In the genomic region with DNA sequence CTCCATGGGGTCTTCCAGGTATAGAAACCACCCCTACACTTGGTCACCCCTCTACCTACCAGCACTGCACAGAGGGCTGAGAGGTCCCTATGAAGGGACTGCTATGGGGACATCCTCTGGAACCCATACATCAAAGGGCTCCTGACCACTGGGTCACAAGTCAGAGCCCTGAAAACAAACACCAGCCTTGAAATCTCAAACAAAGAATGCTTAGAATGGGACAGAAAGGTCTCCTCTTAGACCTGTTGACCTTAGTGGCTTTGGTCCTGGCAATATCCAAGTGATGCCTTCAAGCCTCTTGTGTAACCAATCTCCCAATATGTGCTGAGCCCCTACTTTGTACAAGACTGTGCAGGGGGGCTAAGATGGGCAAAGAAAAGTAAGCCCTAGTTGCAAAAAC, we compare ENCODE assay signal across 1 cellular context.
TF ChIP-seq lines count a peak whose summit lies in the region.

No MANE protein-coding gene starts in this region.

TF ChIP-seq in HepG2, 621 proteins besides CTCF, POLR2A, EP300 and RAD21 (continued from another document and continues in another):
- TF ChIP-seq, protein P1, sequence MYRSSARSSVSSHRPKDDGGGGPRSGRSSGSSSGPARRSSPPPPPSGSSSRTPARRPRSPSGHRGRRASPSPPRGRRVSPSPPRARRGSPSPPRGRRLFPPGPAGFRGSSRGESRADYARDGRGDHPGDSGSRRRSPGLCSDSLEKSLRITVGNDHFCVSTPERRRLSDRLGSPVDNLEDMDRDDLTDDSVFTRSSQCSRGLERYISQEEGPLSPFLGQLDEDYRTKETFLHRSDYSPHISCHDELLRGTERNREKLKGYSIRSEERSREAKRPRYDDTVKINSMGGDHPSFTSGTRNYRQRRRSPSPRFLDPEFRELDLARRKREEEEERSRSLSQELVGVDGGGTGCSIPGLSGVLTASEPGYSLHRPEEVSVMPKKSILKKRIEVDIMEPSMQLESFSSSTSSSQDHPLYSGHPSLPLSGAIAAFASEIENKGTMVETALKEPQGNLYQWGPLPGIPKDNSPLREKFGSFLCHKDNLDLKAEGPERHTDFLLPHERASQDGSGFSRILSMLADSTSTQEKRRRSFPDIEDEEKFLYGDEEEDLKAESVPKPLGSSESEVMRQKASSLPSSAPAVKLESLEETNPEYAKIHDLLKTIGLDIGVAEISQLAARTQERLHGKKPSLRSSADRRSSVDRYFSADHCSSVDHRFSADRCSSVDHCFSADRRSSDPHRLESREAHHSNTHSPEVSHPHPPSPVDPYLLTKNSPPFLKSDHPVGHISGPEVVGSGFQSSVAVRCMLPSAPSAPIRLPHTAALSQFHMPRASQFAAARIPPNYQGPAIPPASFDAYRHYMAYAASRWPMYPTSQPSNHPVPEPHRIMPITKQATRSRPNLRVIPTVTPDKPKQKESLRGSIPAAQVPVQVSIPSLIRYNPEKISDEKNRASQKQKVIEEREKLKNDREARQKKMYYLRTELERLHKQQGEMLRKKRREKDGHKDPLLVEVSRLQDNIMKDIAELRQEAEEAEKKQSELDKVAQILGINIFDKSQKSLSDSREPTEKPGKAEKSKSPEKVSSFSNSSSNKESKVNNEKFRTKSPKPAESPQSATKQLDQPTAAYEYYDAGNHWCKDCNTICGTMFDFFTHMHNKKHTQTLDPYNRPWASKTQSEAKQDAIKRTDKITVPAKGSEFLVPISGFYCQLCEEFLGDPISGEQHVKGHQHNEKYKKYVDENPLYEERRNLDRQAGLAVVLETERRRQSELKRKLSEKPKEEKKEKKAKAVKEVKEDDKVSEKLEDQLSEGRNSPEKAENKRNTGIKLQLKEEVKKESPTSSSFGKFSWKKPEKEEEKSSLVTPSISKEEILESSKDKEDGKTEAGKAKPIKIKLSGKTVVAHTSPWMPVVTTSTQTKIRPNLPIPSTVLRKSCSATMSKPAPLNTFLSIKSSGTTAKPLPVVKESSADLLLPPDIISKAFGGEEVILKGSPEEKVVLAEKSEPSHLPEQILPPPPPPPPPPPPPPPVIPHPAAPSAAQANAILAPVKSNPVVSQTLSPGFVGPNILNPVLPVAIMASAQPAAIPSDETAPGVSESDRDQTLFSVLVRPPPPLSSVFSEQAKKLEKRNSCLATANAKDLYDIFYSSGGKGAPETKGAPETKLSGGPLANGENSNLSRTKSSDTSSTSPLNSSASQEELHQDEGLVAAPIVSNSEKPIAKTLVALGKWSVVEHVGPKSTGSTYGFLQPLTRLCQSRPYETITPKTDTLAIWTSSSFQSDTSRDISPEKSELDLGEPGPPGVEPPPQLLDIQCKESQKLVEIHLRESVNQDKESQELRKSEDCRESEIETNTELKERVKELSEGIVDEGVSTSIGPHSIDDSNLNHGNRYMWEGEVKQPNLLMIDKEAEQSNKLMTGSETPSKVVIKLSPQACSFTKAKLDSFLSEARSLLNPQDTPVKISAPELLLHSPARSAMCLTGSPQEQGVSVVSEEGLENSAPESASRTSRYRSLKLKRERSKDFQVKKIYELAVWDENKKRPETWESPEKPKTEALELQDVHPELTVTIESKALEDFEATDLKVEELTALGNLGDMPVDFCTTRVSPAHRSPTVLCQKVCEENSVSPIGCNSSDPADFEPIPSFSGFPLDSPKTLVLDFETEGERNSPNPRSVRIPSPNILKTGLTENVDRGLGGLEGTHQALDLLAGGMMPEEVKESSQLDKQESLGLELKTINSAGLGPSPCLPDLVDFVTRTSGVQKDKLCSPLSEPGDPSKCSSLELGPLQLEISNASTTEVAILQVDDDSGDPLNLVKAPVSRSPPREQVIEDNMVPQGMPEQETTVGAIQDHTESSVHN (CRISPR knock-in tag; IDR thresholded peaks at IDR 0.05) = no peak
- no peak for TF ChIP-seq ZNF253 (CRISPR knock-in tag; IDR thresholded peaks at IDR 0.05; ENCODE audit: borderline replicate concordance)
- no peak for TF ChIP-seq ZNF7 (CRISPR knock-in tag; IDR thresholded peaks at IDR 0.05)
- no peak for TF ChIP-seq ZSCAN29 (CRISPR knock-in tag; conservative IDR thresholded peaks at IDR 0.05)
- TF ChIP-seq GABPB1 (CRISPR knock-in tag; IDR thresholded peaks at IDR 0.05) = no peak
- TF ChIP-seq SAP130 (CRISPR knock-in tag; IDR thresholded peaks at IDR 0.05; ENCODE audit: low read depth) = peak; percentile 63
- TF ChIP-seq, protein P2, sequence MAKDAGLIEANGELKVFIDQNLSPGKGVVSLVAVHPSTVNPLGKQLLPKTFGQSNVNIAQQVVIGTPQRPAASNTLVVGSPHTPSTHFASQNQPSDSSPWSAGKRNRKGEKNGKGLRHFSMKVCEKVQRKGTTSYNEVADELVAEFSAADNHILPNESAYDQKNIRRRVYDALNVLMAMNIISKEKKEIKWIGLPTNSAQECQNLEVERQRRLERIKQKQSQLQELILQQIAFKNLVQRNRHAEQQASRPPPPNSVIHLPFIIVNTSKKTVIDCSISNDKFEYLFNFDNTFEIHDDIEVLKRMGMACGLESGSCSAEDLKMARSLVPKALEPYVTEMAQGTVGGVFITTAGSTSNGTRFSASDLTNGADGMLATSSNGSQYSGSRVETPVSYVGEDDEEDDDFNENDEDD (CRISPR knock-in tag; IDR thresholded peaks at IDR 0.05; ENCODE audit: borderline replicate concordance) = no peak
- TF ChIP-seq, protein P3, sequence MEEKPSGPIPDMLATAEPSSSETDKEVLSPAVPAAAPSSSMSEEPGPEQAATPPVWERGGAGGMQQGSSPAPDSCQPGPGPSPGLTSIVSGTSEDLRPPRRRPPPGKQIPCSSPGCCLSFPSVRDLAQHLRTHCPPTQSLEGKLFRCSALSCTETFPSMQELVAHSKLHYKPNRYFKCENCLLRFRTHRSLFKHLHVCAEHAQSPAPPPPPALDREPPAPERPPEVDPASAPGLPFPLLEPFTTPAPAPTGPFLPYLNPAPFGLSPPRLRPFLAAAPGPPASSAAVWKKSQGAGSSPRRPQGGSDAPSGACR (CRISPR knock-in tag; IDR thresholded peaks at IDR 0.05) = no peak
- no peak for TF ChIP-seq MAFG (CRISPR knock-in tag; IDR thresholded peaks at IDR 0.05)
- TF ChIP-seq KLF9 (CRISPR knock-in tag; IDR thresholded peaks at IDR 0.05; ENCODE audit: low read depth) = no peak
- TF ChIP-seq ZNF225 (CRISPR knock-in tag; IDR thresholded peaks at IDR 0.05) = no peak
- TF ChIP-seq SRSF9 (IDR thresholded peaks at IDR 0.05; ENCODE audit: borderline replicate concordance, insufficient read depth, low read depth, low read length, poor library complexity, severe bottlenecking) = no peak
- no peak for TF ChIP-seq ZNF431 (CRISPR knock-in tag; IDR thresholded peaks at IDR 0.05; ENCODE audit: borderline replicate concordance, low read depth)
- TF ChIP-seq ISL2 (CRISPR knock-in tag; IDR thresholded peaks at IDR 0.05) = peak; percentile 94
- TF ChIP-seq ZNF350 (CRISPR knock-in tag; IDR thresholded peaks at IDR 0.05; ENCODE audit: borderline replicate concordance, low read depth) = no peak
- no peak; the same call in 1 of the 2 replicates for TF ChIP-seq ZMYM3 (CRISPR knock-in tag; IDR thresholded peaks at IDR 0.05)
- TF ChIP-seq ATF7 (IDR thresholded peaks at IDR 0.05) = no peak
- TF ChIP-seq ATF7 (CRISPR knock-in tag; IDR thresholded peaks at IDR 0.05) = no peak
- no peak for TF ChIP-seq ZNF547 (CRISPR knock-in tag; IDR thresholded peaks at IDR 0.05)
- TF ChIP-seq SMAD3 (CRISPR knock-in tag; IDR thresholded peaks at IDR 0.05) = peak; percentile 63; the same call in 1 of the 2 replicates
- TF ChIP-seq, protein P4, sequence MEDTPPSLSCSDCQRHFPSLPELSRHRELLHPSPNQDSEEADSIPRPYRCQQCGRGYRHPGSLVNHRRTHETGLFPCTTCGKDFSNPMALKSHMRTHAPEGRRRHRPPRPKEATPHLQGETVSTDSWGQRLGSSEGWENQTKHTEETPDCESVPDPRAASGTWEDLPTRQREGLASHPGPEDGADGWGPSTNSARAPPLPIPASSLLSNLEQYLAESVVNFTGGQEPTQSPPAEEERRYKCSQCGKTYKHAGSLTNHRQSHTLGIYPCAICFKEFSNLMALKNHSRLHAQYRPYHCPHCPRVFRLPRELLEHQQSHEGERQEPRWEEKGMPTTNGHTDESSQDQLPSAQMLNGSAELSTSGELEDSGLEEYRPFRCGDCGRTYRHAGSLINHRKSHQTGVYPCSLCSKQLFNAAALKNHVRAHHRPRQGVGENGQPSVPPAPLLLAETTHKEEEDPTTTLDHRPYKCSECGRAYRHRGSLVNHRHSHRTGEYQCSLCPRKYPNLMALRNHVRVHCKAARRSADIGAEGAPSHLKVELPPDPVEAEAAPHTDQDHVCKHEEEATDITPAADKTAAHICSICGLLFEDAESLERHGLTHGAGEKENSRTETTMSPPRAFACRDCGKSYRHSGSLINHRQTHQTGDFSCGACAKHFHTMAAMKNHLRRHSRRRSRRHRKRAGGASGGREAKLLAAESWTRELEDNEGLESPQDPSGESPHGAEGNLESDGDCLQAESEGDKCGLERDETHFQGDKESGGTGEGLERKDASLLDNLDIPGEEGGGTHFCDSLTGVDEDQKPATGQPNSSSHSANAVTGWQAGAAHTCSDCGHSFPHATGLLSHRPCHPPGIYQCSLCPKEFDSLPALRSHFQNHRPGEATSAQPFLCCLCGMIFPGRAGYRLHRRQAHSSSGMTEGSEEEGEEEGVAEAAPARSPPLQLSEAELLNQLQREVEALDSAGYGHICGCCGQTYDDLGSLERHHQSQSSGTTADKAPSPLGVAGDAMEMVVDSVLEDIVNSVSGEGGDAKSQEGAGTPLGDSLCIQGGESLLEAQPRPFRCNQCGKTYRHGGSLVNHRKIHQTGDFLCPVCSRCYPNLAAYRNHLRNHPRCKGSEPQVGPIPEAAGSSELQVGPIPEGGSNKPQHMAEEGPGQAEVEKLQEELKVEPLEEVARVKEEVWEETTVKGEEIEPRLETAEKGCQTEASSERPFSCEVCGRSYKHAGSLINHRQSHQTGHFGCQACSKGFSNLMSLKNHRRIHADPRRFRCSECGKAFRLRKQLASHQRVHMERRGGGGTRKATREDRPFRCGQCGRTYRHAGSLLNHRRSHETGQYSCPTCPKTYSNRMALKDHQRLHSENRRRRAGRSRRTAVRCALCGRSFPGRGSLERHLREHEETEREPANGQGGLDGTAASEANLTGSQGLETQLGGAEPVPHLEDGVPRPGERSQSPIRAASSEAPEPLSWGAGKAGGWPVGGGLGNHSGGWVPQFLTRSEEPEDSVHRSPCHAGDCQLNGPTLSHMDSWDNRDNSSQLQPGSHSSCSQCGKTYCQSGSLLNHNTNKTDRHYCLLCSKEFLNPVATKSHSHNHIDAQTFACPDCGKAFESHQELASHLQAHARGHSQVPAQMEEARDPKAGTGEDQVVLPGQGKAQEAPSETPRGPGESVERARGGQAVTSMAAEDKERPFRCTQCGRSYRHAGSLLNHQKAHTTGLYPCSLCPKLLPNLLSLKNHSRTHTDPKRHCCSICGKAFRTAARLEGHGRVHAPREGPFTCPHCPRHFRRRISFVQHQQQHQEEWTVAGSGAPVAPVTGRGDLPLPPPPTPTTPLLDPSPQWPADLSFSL (CRISPR knock-in tag; IDR thresholded peaks at IDR 0.05) = no peak
- no peak for TF ChIP-seq ZBTB20 (CRISPR knock-in tag; IDR thresholded peaks at IDR 0.05; ENCODE audit: borderline replicate concordance, low read depth)
- TF ChIP-seq NFE2L1 (CRISPR knock-in tag; IDR thresholded peaks at IDR 0.05; ENCODE audit: borderline replicate concordance) = no peak
- TF ChIP-seq, protein P5, sequence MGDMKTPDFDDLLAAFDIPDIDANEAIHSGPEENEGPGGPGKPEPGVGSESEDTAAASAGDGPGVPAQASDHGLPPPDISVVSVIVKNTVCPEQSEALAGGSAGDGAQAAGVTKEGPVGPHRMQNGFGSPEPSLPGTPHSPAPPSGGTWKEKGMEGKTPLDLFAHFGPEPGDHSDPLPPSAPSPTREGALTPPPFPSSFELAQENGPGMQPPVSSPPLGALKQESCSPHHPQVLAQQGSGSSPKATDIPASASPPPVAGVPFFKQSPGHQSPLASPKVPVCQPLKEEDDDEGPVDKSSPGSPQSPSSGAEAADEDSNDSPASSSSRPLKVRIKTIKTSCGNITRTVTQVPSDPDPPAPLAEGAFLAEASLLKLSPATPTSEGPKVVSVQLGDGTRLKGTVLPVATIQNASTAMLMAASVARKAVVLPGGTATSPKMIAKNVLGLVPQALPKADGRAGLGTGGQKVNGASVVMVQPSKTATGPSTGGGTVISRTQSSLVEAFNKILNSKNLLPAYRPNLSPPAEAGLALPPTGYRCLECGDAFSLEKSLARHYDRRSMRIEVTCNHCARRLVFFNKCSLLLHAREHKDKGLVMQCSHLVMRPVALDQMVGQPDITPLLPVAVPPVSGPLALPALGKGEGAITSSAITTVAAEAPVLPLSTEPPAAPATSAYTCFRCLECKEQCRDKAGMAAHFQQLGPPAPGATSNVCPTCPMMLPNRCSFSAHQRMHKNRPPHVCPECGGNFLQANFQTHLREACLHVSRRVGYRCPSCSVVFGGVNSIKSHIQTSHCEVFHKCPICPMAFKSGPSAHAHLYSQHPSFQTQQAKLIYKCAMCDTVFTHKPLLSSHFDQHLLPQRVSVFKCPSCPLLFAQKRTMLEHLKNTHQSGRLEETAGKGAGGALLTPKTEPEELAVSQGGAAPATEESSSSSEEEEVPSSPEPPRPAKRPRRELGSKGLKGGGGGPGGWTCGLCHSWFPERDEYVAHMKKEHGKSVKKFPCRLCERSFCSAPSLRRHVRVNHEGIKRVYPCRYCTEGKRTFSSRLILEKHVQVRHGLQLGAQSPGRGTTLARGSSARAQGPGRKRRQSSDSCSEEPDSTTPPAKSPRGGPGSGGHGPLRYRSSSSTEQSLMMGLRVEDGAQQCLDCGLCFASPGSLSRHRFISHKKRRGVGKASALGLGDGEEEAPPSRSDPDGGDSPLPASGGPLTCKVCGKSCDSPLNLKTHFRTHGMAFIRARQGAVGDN (CRISPR knock-in tag; IDR thresholded peaks at IDR 0.05) = no peak
- TF ChIP-seq ELF1 (CRISPR knock-in tag; IDR thresholded peaks at IDR 0.05) = no peak
- TF ChIP-seq, protein P6, sequence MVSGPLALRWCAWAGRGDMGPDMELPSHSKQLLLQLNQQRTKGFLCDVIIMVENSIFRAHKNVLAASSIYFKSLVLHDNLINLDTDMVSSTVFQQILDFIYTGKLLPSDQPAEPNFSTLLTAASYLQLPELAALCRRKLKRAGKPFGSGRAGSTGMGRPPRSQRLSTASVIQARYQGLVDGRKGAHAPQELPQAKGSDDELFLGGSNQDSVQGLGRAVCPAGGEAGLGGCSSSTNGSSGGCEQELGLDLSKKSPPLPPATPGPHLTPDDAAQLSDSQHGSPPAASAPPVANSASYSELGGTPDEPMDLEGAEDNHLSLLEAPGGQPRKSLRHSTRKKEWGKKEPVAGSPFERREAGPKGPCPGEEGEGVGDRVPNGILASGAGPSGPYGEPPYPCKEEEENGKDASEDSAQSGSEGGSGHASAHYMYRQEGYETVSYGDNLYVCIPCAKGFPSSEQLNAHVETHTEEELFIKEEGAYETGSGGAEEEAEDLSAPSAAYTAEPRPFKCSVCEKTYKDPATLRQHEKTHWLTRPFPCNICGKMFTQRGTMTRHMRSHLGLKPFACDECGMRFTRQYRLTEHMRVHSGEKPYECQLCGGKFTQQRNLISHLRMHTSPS (CRISPR knock-in tag; IDR thresholded peaks at IDR 0.05; ENCODE audit: low read depth) = 0 out of 2 replicates have a peak, but pooled peaks have one; percentile 49
- TF ChIP-seq TCF12 (IDR thresholded peaks at IDR 0.05) = no peak
- TF ChIP-seq TCF12 (CRISPR knock-in tag; IDR thresholded peaks at IDR 0.05) = 0 out of 2 replicates have a peak, but pooled peaks have one; percentile 54
- no peak for TF ChIP-seq AHR (CRISPR knock-in tag; IDR thresholded peaks at IDR 0.05)
- TF ChIP-seq ZNF605 (CRISPR knock-in tag; IDR thresholded peaks at IDR 0.05) = no peak
- TF ChIP-seq ZNF432 (CRISPR knock-in tag; IDR thresholded peaks at IDR 0.05; ENCODE audit: borderline replicate concordance) = no peak
- TF ChIP-seq HNRNPL (IDR thresholded peaks at IDR 0.05; ENCODE audit: low read depth, low read length) = no peak
- no peak for TF ChIP-seq ISX (CRISPR knock-in tag; conservative IDR thresholded peaks at IDR 0.05)
- no peak for TF ChIP-seq CENPT (CRISPR knock-in tag; IDR thresholded peaks at IDR 0.05; ENCODE audit: low read depth)
- TF ChIP-seq ZFP62 (CRISPR knock-in tag; IDR thresholded peaks at IDR 0.05) = no peak
- TF ChIP-seq NFIB (CRISPR knock-in tag; IDR thresholded peaks at IDR 0.05; ENCODE audit: borderline replicate concordance) = no peak
- TF ChIP-seq PTBP1 (IDR thresholded peaks at IDR 0.05; ENCODE audit: low read depth, low read length, poor library complexity, severe bottlenecking) = no peak
- peak; percentile 79 for TF ChIP-seq KDM6A (CRISPR knock-in tag; IDR thresholded peaks at IDR 0.05; ENCODE audit: low read depth)
- TF ChIP-seq NCOA2 (CRISPR knock-in tag; IDR thresholded peaks at IDR 0.05) = peak; percentile 90
